8 cellular contexts compared by ENCODE assay signal in the genomic region with DNA sequence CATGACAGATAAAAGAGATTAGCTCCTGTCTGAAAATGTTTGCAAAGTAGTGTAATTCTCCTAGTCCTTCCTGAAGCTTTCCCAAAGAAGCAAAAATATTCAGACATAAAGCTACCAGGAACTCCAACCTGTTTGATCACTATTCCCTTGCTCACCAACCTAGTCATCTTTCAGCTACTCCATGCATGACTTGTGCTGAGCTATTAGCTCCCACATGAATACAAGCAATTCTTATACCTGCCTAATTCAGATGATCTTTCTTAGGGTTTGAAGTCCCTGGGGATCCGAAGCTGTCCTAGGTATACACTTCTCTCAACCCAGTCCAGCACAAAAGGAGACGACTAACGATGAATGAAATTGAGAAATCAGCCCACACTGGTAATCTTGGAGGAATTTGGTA. TPM values are rescaled to one million over a fixed set of nuclear protein-coding genes. Genes with fewer than 3 reads are reported as not detected.
DNase-seq lines count a peak whose midpoint lies in the region; ATAC-seq and TF ChIP-seq lines count a peak whose summit lies in the region.

No MANE protein-coding gene starts in this region.

- no peak for ATAC-seq in stimulated activated effector memory CD8-positive, alpha-beta T cell treated with anti-CD3 and anti-CD28 coated beads, Interleukin-12 subunit alpha, Interleukin-12 subunit beta, amount 100 ng/mL, for 72 hours
- ATAC-seq in HG02870 (IDR thresholded peaks at IDR 0.05; ENCODE audit: unreplicated experiment) (no peak), GM21423 (IDR thresholded peaks at IDR 0.05; ENCODE audit: unreplicated experiment) (no peak), GM21381 (IDR thresholded peaks at IDR 0.05; ENCODE audit: unreplicated experiment) (no peak)

- H3K4me3 ChIP-seq in left ventricle myocardium inferior = peak overlapping the region; percentile 78

- DNase-seq in left ventricle myocardium inferior = no peak
- DNase-seq in cardiac septum (ENCODE audit: low spot score) = no peak
- DNase-seq in activated T-helper 2 cell treated with anti-CD3 and anti-CD28 coated beads, Interferon-gamma antibody, Interleukin-2, Interleukin-4, amounts not matched to agents 10 μg/mL and 5 μg/mL and 100 μg/mL, durations not matched to agents 14 hours and 24 hours and 36 hours (ENCODE audit: low spot score) = no peak
- DNase-seq in iPS-NIHi11 (ENCODE audit: low spot score) = peak; percentile 16
- DNase-seq in stimulated activated effector memory CD8-positive, alpha-beta T cell treated with anti-CD3 and anti-CD28 coated beads, Interleukin-12 subunit alpha, Interleukin-12 subunit beta, amount 100 ng/mL, for 72 hours (ENCODE audit: low spot score in 2 of 2) = no peak

- H3K4me1 ChIP-seq in left ventricle myocardium inferior = peaks cover 23% of the 10 kb centered on the region

- no peaks in the 10 kb centered on the region for H3K36me3 ChIP-seq in left ventricle myocardium inferior

- no peaks in the 10 kb centered on the region for H3K36me3 Mint-ChIP-seq in activated T-helper 2 cell treated with anti-CD3 and anti-CD28 coated beads, Interferon-gamma antibody, Interleukin-2, Interleukin-4, amounts not matched to agents 10 μg/mL and 5 μg/mL and 100 μg/mL, durations not matched to agents 14 hours and 24 hours and 36 hours (ENCODE audit: low read depth)
- peaks cover 11% of the 10 kb centered on the region for H3K36me3 Mint-ChIP-seq in stimulated activated effector memory CD8-positive, alpha-beta T cell treated with anti-CD3 and anti-CD28 coated beads, Interleukin-12 subunit alpha, Interleukin-12 subunit beta, amount 100 ng/mL, for 72 hours

- H3K9me3 Mint-ChIP-seq in activated T-helper 2 cell treated with anti-CD3 and anti-CD28 coated beads, Interferon-gamma antibody, Interleukin-2, Interleukin-4, amounts not matched to agents 10 μg/mL and 5 μg/mL and 100 μg/mL, durations not matched to agents 14 hours and 24 hours and 36 hours = no peaks in the 10 kb centered on the region
- no peaks in the 10 kb centered on the region for H3K9me3 Mint-ChIP-seq in stimulated activated effector memory CD8-positive, alpha-beta T cell treated with anti-CD3 and anti-CD28 coated beads, Interleukin-12 subunit alpha, Interleukin-12 subunit beta, amount 100 ng/mL, for 72 hours

- H3K9me3 ChIP-seq in left ventricle myocardium inferior (replicated peaks) = peaks cover 2% of the 10 kb centered on the region

- intact Hi-C loops in left ventricle myocardium inferior (cut with micrococcal nuclease) = no loop called here
- intact Hi-C loops in cardiac septum (cut with DNase I) = loop anchor here (5.0 kb wide), 1 partner anchor 36 kb away; the partner anchor contains the start of gene ZNF410
- intact Hi-C loops in activated T-helper 2 cell treated with anti-CD3 and anti-CD28 coated beads, Interferon-gamma antibody, Interleukin-2, Interleukin-4, amounts not matched to agents 10 μg/mL and 5 μg/mL and 100 μg/mL, durations not matched to agents 14 hours and 24 hours and 36 hours (cut with micrococcal nuclease) = loop anchor here (5.0 kb wide), 1 partner anchor 64 kb away; no protein-coding TSS in a partner anchor

- peak overlapping the region; percentile 90 for H3K4me3 Mint-ChIP-seq in activated T-helper 2 cell treated with anti-CD3 and anti-CD28 coated beads, Interferon-gamma antibody, Interleukin-2, Interleukin-4, amounts not matched to agents 10 μg/mL and 5 μg/mL and 100 μg/mL, durations not matched to agents 14 hours and 24 hours and 36 hours (ENCODE audit: low read depth)
- H3K4me3 Mint-ChIP-seq in stimulated activated effector memory CD8-positive, alpha-beta T cell treated with anti-CD3 and anti-CD28 coated beads, Interleukin-12 subunit alpha, Interleukin-12 subunit beta, amount 100 ng/mL, for 72 hours = peak overlapping the region; percentile 91

- H3K27ac ChIP-seq in left ventricle myocardium inferior (replicated peaks) = peak overlapping the region; percentile 96

- TF ChIP-seq CTCF in left ventricle myocardium inferior (IDR thresholded peaks at IDR 0.05; ENCODE audit: borderline replicate concordance) = no peak

- peaks cover 14% of the 10 kb centered on the region for H3K4me1 Mint-ChIP-seq in activated T-helper 2 cell treated with anti-CD3 and anti-CD28 coated beads, Interferon-gamma antibody, Interleukin-2, Interleukin-4, amounts not matched to agents 10 μg/mL and 5 μg/mL and 100 μg/mL, durations not matched to agents 14 hours and 24 hours and 36 hours (ENCODE audit: low read depth)
- peaks cover 20% of the 10 kb centered on the region for H3K4me1 Mint-ChIP-seq in stimulated activated effector memory CD8-positive, alpha-beta T cell treated with anti-CD3 and anti-CD28 coated beads, Interleukin-12 subunit alpha, Interleukin-12 subunit beta, amount 100 ng/mL, for 72 hours

- peaks cover 2% of the 10 kb centered on the region for H3K27me3 Mint-ChIP-seq in activated T-helper 2 cell treated with anti-CD3 and anti-CD28 coated beads, Interferon-gamma antibody, Interleukin-2, Interleukin-4, amounts not matched to agents 10 μg/mL and 5 μg/mL and 100 μg/mL, durations not matched to agents 14 hours and 24 hours and 36 hours (ENCODE audit: low read depth)

- H3K27ac Mint-ChIP-seq in activated T-helper 2 cell treated with anti-CD3 and anti-CD28 coated beads, Interferon-gamma antibody, Interleukin-2, Interleukin-4, amounts not matched to agents 10 μg/mL and 5 μg/mL and 100 μg/mL, durations not matched to agents 14 hours and 24 hours and 36 hours = no peak overlapping the region
- peak overlapping the region; percentile 98 for H3K27ac Mint-ChIP-seq in stimulated activated effector memory CD8-positive, alpha-beta T cell treated with anti-CD3 and anti-CD28 coated beads, Interleukin-12 subunit alpha, Interleukin-12 subunit beta, amount 100 ng/mL, for 72 hours

- H3K27me3 ChIP-seq in left ventricle myocardium inferior (ENCODE audit: low read depth) = no peaks in the 10 kb centered on the region

RNA-seq across cellular contexts. Expression of gene PTGR2, which starts 0.7 kb away (rescaled TPM):
- 37.4 TPM for total RNA-seq in left ventricle myocardium inferior
- total RNA-seq in cardiac septum = 36.7 TPM
- total RNA-seq in activated T-helper 2 cell treated with anti-CD3 and anti-CD28 coated beads, Interferon-gamma antibody, Interleukin-2, Interleukin-4, amounts not matched to agents 10 μg/mL and 5 μg/mL and 100 μg/mL, durations not matched to agents 14 hours and 24 hours and 36 hours = 1.4 and 1.6 TPM in 2 replicates

RNA-seq across cellular contexts. Expression of gene ZNF410, which starts 35.7 kb away (rescaled TPM):
- total RNA-seq in left ventricle myocardium inferior (16.5 TPM), cardiac septum (19.9 TPM)
- total RNA-seq in activated T-helper 2 cell treated with anti-CD3 and anti-CD28 coated beads, Interferon-gamma antibody, Interleukin-2, Interleukin-4, amounts not matched to agents 10 μg/mL and 5 μg/mL and 100 μg/mL, durations not matched to agents 14 hours and 24 hours and 36 hours = 77.5 and 82.9 TPM in 2 replicates

Comparison
In these comparisons a context has a peak if more than half of its experiments do, and no peak if none do; other contexts are left out.
1. RNA of gene PTGR2, which starts 0.7 kb away (total RNA-seq): 37.4 TPM in left ventricle myocardium inferior (single experiment) and 36.7 TPM in cardiac septum (single experiment); 1.4 to 1.6 TPM in activated T-helper 2 cell treated with anti-CD3 and anti-CD28 coated beads, Interferon-gamma antibody, Interleukin-2, Interleukin-4, amounts not matched to agents 10 μg/mL and 5 μg/mL and 100 μg/mL, durations not matched to agents 14 hours and 24 hours and 36 hours; every median in the first group is over 10 times any median in the second.